ENCODE assay signal across 8 cellular contexts in genomic region chr10:121598261-121599249, GRCh38. TPM values are rescaled to one million over a fixed set of nuclear protein-coding genes. Genes with fewer than 3 reads are reported as not detected.
DNase-seq lines count a peak whose midpoint lies in the region; ATAC-seq and TF ChIP-seq lines count a peak whose summit lies in the region.

Gene FGFR2, minus strand, starts transcription at chr10:121598444. Its CDS starts 4,627 bp downstream, at chr10:121593817.

- H3K27ac ChIP-seq in right cardiac atrium (ENCODE audit: low read length): peak within 1 kb of the TSS; percentile 78

- intact Hi-C loops in right cardiac atrium (cut with DNase I): loop anchor here in 2 of 4 donors (5.0 to 10.0 kb wide), 2 partner anchors 651 to 654 kb away; no protein-coding TSS in a partner anchor
- intact Hi-C loops in posterior cingulate gyrus (cut with DNase I): loop anchor here (5.0 to 10.0 kb wide), 3 partner anchors 71 to 444 kb away; no protein-coding TSS in a partner anchor

- peak; percentile 43 for DNase-seq in activated CD8-positive, alpha-beta memory T cell treated with anti-CD3 and anti-CD28 coated beads, Interleukin-2, amount 10 ng/mL, durations not matched to agents 7 days and 5 days
- no peak for DNase-seq in activated CD8-positive, alpha-beta memory T cell treated with anti-CD3 and anti-CD28 coated beads for 24 hours
- peak; percentile 21 for DNase-seq in NCI-H2196 treated with DMSO at 0.1 percent for 48 hours (lab: John Stamatoyannopoulos, UW; ENCODE audit: unreplicated experiment)
- DNase-seq in astrocyte of the cerebellum (ENCODE audit: low read depth): no peak
- peak; percentile 84 to 93 (median 91) for DNase-seq in right cardiac atrium
- peak; percentile 65 to 96 (median 76) for DNase-seq in posterior cingulate gyrus

- H3K4me3 Mint-ChIP-seq in activated CD8-positive, alpha-beta memory T cell treated with anti-CD3 and anti-CD28 coated beads, Interleukin-2, amount 10 ng/mL, durations not matched to agents 7 days and 5 days: no peak within 1 kb of the TSS

- in situ Hi-C loops in astrocyte of the cerebellum (cut with HindIII; ENCODE audit: low sequenced_read_pairs): no loop called here

- CTCF ChIA-PET in activated CD8-positive, alpha-beta memory T cell treated with anti-CD3 and anti-CD28 coated beads, Interleukin-2, amount 10 ng/mL, durations not matched to agents 7 days and 5 days (lab: Charles Lee): interaction anchor here (1.5 to 2.2 kb wide), 2 partner anchors 10 to 650 kb away, joined by 5 to 8 read pairs; no protein-coding TSS in a partner anchor

- TF ChIP-seq CTCF in astrocyte of the cerebellum (IDR thresholded peaks at IDR 0.05; ENCODE audit: low read depth, low read length, missing control alignments): no peak

- H3K9me3 Mint-ChIP-seq in activated CD8-positive, alpha-beta memory T cell treated with anti-CD3 and anti-CD28 coated beads, Interleukin-2, amount 10 ng/mL, durations not matched to agents 7 days and 5 days (ENCODE audit: low read depth): no peaks in the 10 kb centered on the region

- peaks cover 3% of the 10 kb centered on the region for H3K36me3 Mint-ChIP-seq in activated CD8-positive, alpha-beta memory T cell treated with anti-CD3 and anti-CD28 coated beads, Interleukin-2, amount 10 ng/mL, durations not matched to agents 7 days and 5 days

- no peak within 1 kb of the TSS for H3K27ac Mint-ChIP-seq in activated CD8-positive, alpha-beta memory T cell treated with anti-CD3 and anti-CD28 coated beads, Interleukin-2, amount 10 ng/mL, durations not matched to agents 7 days and 5 days

- peaks cover 3% of the 10 kb centered on the region for H3K4me1 ChIP-seq in right cardiac atrium (ENCODE audit: control insufficient read depth, insufficient read depth, low read length)

- under 1% methylated on average over 92 of the region's 92 CpGs for WGBS in right cardiac atrium

- H3K4me3 ChIP-seq in astrocyte of the cerebellum (ENCODE audit: low read depth, low read length): peak within 1 kb of the TSS; percentile 60
- peak within 1 kb of the TSS; percentile 44 for H3K4me3 ChIP-seq in right cardiac atrium (ENCODE audit: low read length)

- no peaks in the 10 kb centered on the region for H3K27me3 ChIP-seq in right cardiac atrium (ENCODE audit: control insufficient read depth, insufficient read depth)

- no peaks in the 10 kb centered on the region for H3K9me3 ChIP-seq in right cardiac atrium (ENCODE audit: control insufficient read depth, low read length)

- peaks cover 54% of the 10 kb centered on the region for H3K27me3 Mint-ChIP-seq in activated CD8-positive, alpha-beta memory T cell treated with anti-CD3 and anti-CD28 coated beads, Interleukin-2, amount 10 ng/mL, durations not matched to agents 7 days and 5 days

- peak; percentile 82 for ATAC-seq in activated CD8-positive, alpha-beta memory T cell treated with anti-CD3 and anti-CD28 coated beads, Interleukin-2, amount 10 ng/mL, durations not matched to agents 7 days and 5 days
- ATAC-seq in HG02642 (IDR thresholded peaks at IDR 0.05; ENCODE audit: poor library complexity, unreplicated experiment): peak; percentile 90
- peak; percentile 96 to 98 for ATAC-seq in right cardiac atrium
- ATAC-seq in HG03378 (IDR thresholded peaks at IDR 0.05; ENCODE audit: unreplicated experiment): no peak

- H3K4me1 Mint-ChIP-seq in activated CD8-positive, alpha-beta memory T cell treated with anti-CD3 and anti-CD28 coated beads, Interleukin-2, amount 10 ng/mL, durations not matched to agents 7 days and 5 days: peaks cover 5% of the 10 kb centered on the region

RNA-seq across cellular contexts. Expression of gene FGFR2, which starts in this region (rescaled TPM):
- under 1 TPM in 1 of 2 experiments, not detected in 1; 0.09 TPM for total RNA-seq in activated CD8-positive, alpha-beta memory T cell treated with anti-CD3 and anti-CD28 coated beads, Interleukin-2, amount 10 ng/mL, durations not matched to agents 7 days and 5 days
- 10 to 100 TPM in 1 of 4 donors, 1 to 10 TPM in 3; 4.0 to 20.4 (median 5.6) TPM for total RNA-seq in right cardiac atrium
- 16.5 TPM for polyA plus RNA-seq in right cardiac atrium

Comparison
In these comparisons a context has a peak if more than half of its experiments do, and no peak if none do; other contexts are left out.
1. RNA of gene FGFR2 (total RNA-seq): 4.0 to 20.4 TPM in right cardiac atrium; 0.09 TPM in activated CD8-positive, alpha-beta memory T cell treated with anti-CD3 and anti-CD28 coated beads, Interleukin-2, amount 10 ng/mL, durations not matched to agents 7 days and 5 days; every median in the first group is over 4 times any median in the second.
2. Peak in DNase-seq and ATAC-seq in activated CD8-positive, alpha-beta memory T cell treated with anti-CD3 and anti-CD28 coated beads, Interleukin-2, amount 10 ng/mL, durations not matched to agents 7 days and 5 days; RNA of the gene not detected or under 1 TPM.
3. DNase-seq: peak in NCI-H2196 treated with DMSO at 0.1 percent for 48 hours (single experiment), right cardiac atrium (3 of 3) and posterior cingulate gyrus (10 of 10); none in activated CD8-positive, alpha-beta memory T cell treated with anti-CD3 and anti-CD28 coated beads for 24 hours (single experiment) and astrocyte of the cerebellum (single experiment).